In the genomic region with DNA sequence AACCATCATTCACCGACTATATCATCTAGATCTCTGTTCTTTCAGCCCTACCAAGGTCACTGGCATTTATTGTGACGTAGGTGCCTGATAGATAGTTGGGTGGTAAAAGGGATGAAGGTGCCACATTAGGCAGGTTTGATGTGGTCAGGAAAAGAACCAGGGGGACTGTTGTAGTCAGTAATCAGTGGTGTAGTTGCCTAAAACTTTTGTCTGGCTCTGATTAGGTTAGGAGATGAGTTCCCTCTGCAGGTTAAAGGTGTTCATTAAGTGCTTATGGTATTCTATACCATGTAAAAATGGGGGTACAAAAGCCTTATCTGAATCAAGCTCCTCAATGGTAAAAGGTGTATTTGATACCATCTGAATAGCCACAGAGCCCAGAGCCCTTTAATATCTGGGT, we compare ENCODE assay signal across 36 cellular contexts. TPM values are rescaled to one million over a fixed set of nuclear protein-coding genes. Genes with fewer than 3 reads are reported as not detected.
"Had no signal": no experiment of that assay in that cellular context is flagged by ENCODE, and none has a peak within 500 bp of the region (broad histone marks: within the 10 kb centered on the region; RNA-seq: fewer than 3 reads in every experiment).

No MANE protein-coding gene starts in this region.

- DNase-seq: activated CD4-positive, alpha-beta memory T cell treated with anti-CD3 and anti-CD28 coated beads for 36 hours; activated CD4-positive, alpha-beta T cell treated with anti-CD3 and anti-CD28 coated beads for 36 hours; activated CD4-positive, alpha-beta T cell treated with anti-CD3 and anti-CD28 coated beads, Interleukin-2, amount 10 ng/mL, durations not matched to agents 24 days and 14 days; activated CD4-positive, CD25-positive, alpha-beta regulatory T cell; activated CD4-positive, CD25-positive, alpha-beta regulatory T cell treated with anti-CD3 and anti-CD28 coated beads, Interleukin-2, amount 50 U/mL, for 72 hours; activated CD8-positive, alpha-beta memory T cell treated with anti-CD3 and anti-CD28 coated beads, Interleukin-2, amount 10 ng/mL, durations not matched to agents 7 days and 5 days; activated CD8-positive, alpha-beta memory T cell treated with anti-CD3 and anti-CD28 coated beads, Interleukin-2, amount 50 U/mL, for 4 hours; activated CD8-positive, alpha-beta T cell treated with anti-CD3 and anti-CD28 coated beads, Interleukin-2, amount 10 ng/mL, durations not matched to agents 7 days and 5 days; activated effector memory CD4-positive, alpha-beta T cell treated with anti-CD3 and anti-CD28 coated beads, Interleukin-2, amount 50 U/mL, for 16 hours; activated naive CD4-positive, alpha-beta T cell treated with anti-CD3 and anti-CD28 coated beads for 36 hours; activated naive CD8-positive, alpha-beta T cell treated with anti-CD3 and anti-CD28 coated beads for 36 hours; activated naive CD8-positive, alpha-beta T cell treated with anti-CD3 and anti-CD28 coated beads, Interleukin-2, amount 50 U/mL, for 24 hours; activated T-cell treated with anti-CD3 and anti-CD28 coated beads, Interleukin-2, amount 50 U/mL, for 1 hour; activated T-cell treated with anti-CD3 and anti-CD28 coated beads, Interleukin-2, amount 50 U/mL, for 48 hours; amygdala; aorta; body of pancreas; caudate nucleus; cortex of kidney; dermis blood vessel endothelial cell; effector CD4-positive, alpha-beta T cell; effector memory CD8-positive, alpha-beta T cell; erythroblast; foreskin melanocyte; heart right ventricle; T-helper 17 cell; T1000; WERI-Rb-1 had no signal

- ATAC-seq: activated CD4-positive, alpha-beta T cell treated with anti-CD3 and anti-CD28 coated beads for 36 hours; activated CD8-positive, alpha-beta memory T cell treated with anti-CD3 and anti-CD28 coated beads, Interleukin-2, amount 10 ng/mL, durations not matched to agents 7 days and 5 days; activated CD8-positive, alpha-beta T cell treated with anti-CD3 and anti-CD28 coated beads, Interleukin-2, amount 10 ng/mL, durations not matched to agents 7 days and 5 days; activated naive CD8-positive, alpha-beta T cell treated with anti-CD3 and anti-CD28 coated beads, Interleukin-2, amount 50 U/mL, for 24 hours; body of pancreas; effector memory CD8-positive, alpha-beta T cell; gastroesophageal sphincter; heart right ventricle; T-helper 17 cell had no signal

- H3K27ac ChIP-seq: body of pancreas, esophagus muscularis mucosa, gastroesophageal sphincter, heart right ventricle, WERI-Rb-1 had no signal

- FAIRE-seq: colon had no signal

- H3K4me3 ChIP-seq: adrenal gland, body of pancreas, esophagus muscularis mucosa, gastroesophageal sphincter, heart right ventricle had no signal

- H3K9me3 ChIP-seq: adrenal gland, body of pancreas, esophagus muscularis mucosa, gastroesophageal sphincter, heart right ventricle had no signal

- H3K27me3 ChIP-seq: adrenal gland, body of pancreas, esophagus muscularis mucosa, gastroesophageal sphincter, heart right ventricle had no signal

- H3K36me3 ChIP-seq: adrenal gland, esophagus muscularis mucosa, gastroesophageal sphincter, heart right ventricle, WERI-Rb-1 had no signal

- H3K4me1 ChIP-seq: body of pancreas, gastroesophageal sphincter, heart right ventricle had no signal

RNA-seq across cellular contexts. Expression of a gene that starts 55.6 kb away (rescaled TPM):
- total RNA-seq: activated CD4-positive, alpha-beta memory T cell treated with anti-CD3 and anti-CD28 coated beads for 36 hours; activated CD4-positive, alpha-beta T cell treated with anti-CD3 and anti-CD28 coated beads for 36 hours; activated CD4-positive, alpha-beta T cell treated with anti-CD3 and anti-CD28 coated beads, Interleukin-2, amount 10 ng/mL, durations not matched to agents 24 days and 14 days; activated CD8-positive, alpha-beta memory T cell treated with anti-CD3 and anti-CD28 coated beads for 36 hours; activated CD8-positive, alpha-beta memory T cell treated with anti-CD3 and anti-CD28 coated beads, Interleukin-2, amount 10 ng/mL, durations not matched to agents 7 days and 5 days; activated CD8-positive, alpha-beta T cell treated with anti-CD3 and anti-CD28 coated beads, Interleukin-2, amount 10 ng/mL, durations not matched to agents 7 days and 5 days; activated naive CD4-positive, alpha-beta T cell treated with anti-CD3 and anti-CD28 coated beads for 36 hours; activated naive CD8-positive, alpha-beta T cell treated with anti-CD3 and anti-CD28 coated beads for 36 hours; activated T-helper 1 cell treated with anti-CD3 and anti-CD28 coated beads, Interleukin-12 subunit alpha, Interleukin-12 subunit beta, Interleukin-2, Interleukin-4 antibody, amounts not matched to agents 30 ng/mL and 10 ng/mL and 1 ng/mL, durations not matched to agents 14 hours and 24 hours and 36 hours; activated T-helper 2 cell treated with anti-CD3 and anti-CD28 coated beads, Interferon-gamma antibody, Interleukin-2, Interleukin-4, amounts not matched to agents 10 μg/mL and 5 μg/mL and 100 μg/mL, durations not matched to agents 14 hours and 24 hours and 36 hours; chondrocyte; T-helper 17 cell had no signal
- polyA plus RNA-seq: aorta had no signal
